In genomic region chr6:20497200-20497820, GRCh38 we compare ENCODE assay signal across 19 cellular contexts. TPM values are rescaled to one million over a fixed set of nuclear protein-coding genes. Genes with fewer than 3 reads are reported as not detected.
A peak's percentile ranks its signal among the peaks of the same experiment; 100 is the strongest.
DNase-seq lines count a peak whose midpoint lies in the region; ATAC-seq, FAIRE-seq and TF ChIP-seq lines count a peak whose summit lies in the region.
"Had no signal": no experiment of that assay in that cellular context is flagged by ENCODE, and none has a peak within 500 bp of the region (broad histone marks: within the 10 kb centered on the region; RNA-seq: fewer than 3 reads in every experiment).

No MANE protein-coding gene starts in this region.

- H3K9me3 ChIP-seq in endothelial cell of umbilical vein (replicated peaks; ENCODE audit: control insufficient read depth, insufficient read depth, low read length): no peaks in the 10 kb centered on the region
- no peaks in the 10 kb centered on the region for H3K9me3 ChIP-seq in neutrophil
- H3K9me3 ChIP-seq: body of pancreas, heart right ventricle, thyroid gland had no signal

- H3K36me3 ChIP-seq in endothelial cell of umbilical vein (ENCODE audit: control insufficient read depth in 2 of 2, extremely low read depth in 1 of 2, insufficient read depth in 2 of 2, low read length in 2 of 2): no peaks in the 10 kb centered on the region
- H3K36me3 ChIP-seq in neutrophil: no peaks in the 10 kb centered on the region
- H3K36me3 ChIP-seq: heart right ventricle, thyroid gland had no signal

- H3K79me2 ChIP-seq in endothelial cell of umbilical vein (ENCODE audit: control insufficient read depth, insufficient read depth, low read length): no peaks in the 10 kb centered on the region

- no peak for TF ChIP-seq POLR2A in endothelial cell of umbilical vein (IDR thresholded peaks at IDR 0.05; ENCODE audit: low read depth, low read length)

- POLR2A ChIA-PET in endothelial cell of umbilical vein (lab: Charles Lee): no interaction called here

- peak; percentile 93 for FAIRE-seq in endothelial cell of umbilical vein (lab: Jason Lieb, UNC)
- FAIRE-seq: G401.6 had no signal

- TF ChIP-seq CTCF in endothelial cell of umbilical vein (IDR thresholded peaks at IDR 0.05; ENCODE audit: extremely low read depth in 1 of 2, insufficient read depth in 1 of 2, low read depth in 1 of 2, low read length in 2 of 2) (no peak), neutrophil (IDR thresholded peaks at IDR 0.05) (no peak)

- H3K9me1 ChIP-seq in endothelial cell of umbilical vein (replicated peaks; ENCODE audit: control insufficient read depth, extremely low read depth, insufficient read depth, low read length): no peaks in the 10 kb centered on the region

- dilution Hi-C loops in endothelial cell of umbilical vein (cut with MboI; ENCODE audit: extremely low pct_ligation_motif_present, low sequenced_read_pairs): no loop called here

- CTCF ChIA-PET in endothelial cell of umbilical vein (lab: Charles Lee): interaction anchor here (1.0 to 1.1 kb wide), 4 partner anchors 9 to 97 kb away, joined by 3 to 5 read pairs (median 4); no protein-coding TSS in a partner anchor

- no peaks in the 10 kb centered on the region for H3K27me3 ChIP-seq in endothelial cell of umbilical vein (ENCODE audit: control insufficient read depth in 2 of 2, insufficient read depth in 2 of 2, low read length in 2 of 2)
- no peaks in the 10 kb centered on the region for H3K27me3 ChIP-seq in neutrophil
- H3K27me3 ChIP-seq: body of pancreas, heart right ventricle, thyroid gland had no signal

- DNase-seq in EL: peak; percentile 79
- peak; percentile 66 for DNase-seq in NCI-H1694 (lab: John Stamatoyannopoulos, UW)
- peak; percentile 70 for DNase-seq in endothelial cell of umbilical vein (ENCODE audit: low read depth, low spot score)
- DNase-seq in NCI-H345 treated with DMSO at 0.1 percent for 48 hours (lab: John Stamatoyannopoulos, UW; ENCODE audit: unreplicated experiment): no peak
- no peak for DNase-seq in dedifferentiated amniotic fluid mesenchymal stem cell (ENCODE audit: extremely low spot score)
- DNase-seq: body of pancreas; CD4-positive, alpha-beta T cell; effector memory CD4-positive, alpha-beta T cell; heart right ventricle; naive thymus-derived CD4-positive, alpha-beta T cell; NCI-H1417; NCI-H510A treated with DMSO at 0.1 percent for 48 hours; retina; thyroid gland had no signal

- peaks cover 16% of the 10 kb centered on the region for H3K4me1 ChIP-seq in endothelial cell of umbilical vein (ENCODE audit: control insufficient read depth, extremely low read depth, insufficient read depth, low read length)
- peaks cover 9 to 23% of the 10 kb centered on the region in 2 experiments for H3K4me1 ChIP-seq in neutrophil (ENCODE audit: control insufficient read depth in 1 of 2, insufficient read depth in 1 of 2, low read depth in 1 of 2, low read length in 1 of 2)
- H3K4me1 ChIP-seq: body of pancreas, thyroid gland had no signal

- no peak overlapping the region for H3K4me3 ChIP-seq in endothelial cell of umbilical vein (replicated peaks in 1 of 3; ENCODE audit: insufficient read depth in 1 of 3, low read depth in 1 of 3, low read length in 3 of 3)
- H3K4me3 ChIP-seq in neutrophil (ENCODE audit: low read depth in 1 of 2, low read length in 1 of 2): no peak overlapping the region
- H3K4me3 ChIP-seq: body of pancreas, heart right ventricle, thyroid gland had no signal

- no peak for ATAC-seq in HG02763 (IDR thresholded peaks at IDR 0.05; ENCODE audit: unreplicated experiment)
- ATAC-seq in HG02870 (IDR thresholded peaks at IDR 0.05; ENCODE audit: unreplicated experiment): no peak
- ATAC-seq: body of pancreas, heart right ventricle, Panc1 had no signal

- H3K4me2 ChIP-seq in endothelial cell of umbilical vein (ENCODE audit: insufficient read depth, low read length): peak overlapping the region; percentile 7

- intact Hi-C loops in endothelial cell of umbilical vein (cut with micrococcal nuclease): loop anchor here (1.0 kb wide), 1 partner anchor 10 kb away; no protein-coding TSS in a partner anchor

- H3K9ac ChIP-seq in endothelial cell of umbilical vein (replicated peaks; ENCODE audit: extremely low read depth, insufficient read depth, low read length): no peak overlapping the region

- H2AFZ ChIP-seq in endothelial cell of umbilical vein (ENCODE audit: low read depth, low read length): peak overlapping the region; percentile 26

- no TSS peak for BruUV-seq in endothelial cell of umbilical vein (replicated peaks; lab: Mats Ljungman, UMichigan)

- H4K20me1 ChIP-seq in endothelial cell of umbilical vein (replicated peaks; ENCODE audit: control insufficient read depth, extremely low read depth, insufficient read depth, low read length): no peaks in the 10 kb centered on the region

- H3K27ac ChIP-seq in endothelial cell of umbilical vein (ENCODE audit: insufficient read depth, low read depth, low read length) (peak overlapping the region; percentile 33), neutrophil (peak overlapping the region; percentile 56)
- H3K27ac ChIP-seq: body of pancreas, thyroid gland had no signal

TF ChIP-seq in endothelial cell of umbilical vein, 7 proteins besides CTCF, POLR2A, EP300 and RAD21:
- no peak for TF ChIP-seq MYC (IDR thresholded peaks at IDR 0.05; ENCODE audit: low read depth, low read length)
- TF ChIP-seq FOS (IDR thresholded peaks at IDR 0.05; ENCODE audit: borderline replicate concordance, insufficient read depth, low read length): peak; percentile 4

RNA-seq across cellular contexts. Expression of gene CDKAL1, which starts 36.9 kb away (rescaled TPM):
- 17.3 and 20.5 TPM in 2 replicates for total RNA-seq in endothelial cell of umbilical vein
- 6.1 TPM in 2 replicates for polyA plus RNA-seq in endothelial cell of umbilical vein
- 5.9 and 6.1 TPM in 2 replicates for polyA plus RNA-seq in endothelial cell of umbilical vein (2011; cell fraction: cytosol; rRNA removed)
- polyA plus RNA-seq in endothelial cell of umbilical vein (2011; cell fraction: nucleus; rRNA removed): 8.7 and 12.0 TPM in 2 replicates
- 6.6 and 8.6 TPM in 2 replicates for polyA plus RNA-seq in endothelial cell of umbilical vein (2012)
- 13.5 and 14.6 TPM in 2 replicates for polyA minus RNA-seq in endothelial cell of umbilical vein
- polyA minus RNA-seq in endothelial cell of umbilical vein (2011; cell fraction: cytosol; rRNA and poly(A)+ RNA removed): 8.9 TPM
- 24.4 and 31.7 TPM in 2 replicates for polyA minus RNA-seq in endothelial cell of umbilical vein (2011; cell fraction: nucleus; rRNA and poly(A)+ RNA removed)

Comparison
In these comparisons a context has a peak if more than half of its experiments do, and no peak if none do; other contexts are left out.
1. DNase-seq: peak in EL (single experiment), NCI-H1694 (single experiment) and endothelial cell of umbilical vein (single experiment); none in NCI-H345 treated with DMSO at 0.1 percent for 48 hours (single experiment) and dedifferentiated amniotic fluid mesenchymal stem cell (single experiment).